34 cellular contexts compared by ENCODE assay signal in genomic region chr7:77248154-77248553, GRCh38. TPM values are rescaled to one million over a fixed set of nuclear protein-coding genes. Genes with fewer than 3 reads are reported as not detected.
"Had no signal": no experiment of that assay in that cellular context is flagged by ENCODE, and none has a peak within 500 bp of the region (broad histone marks: within the 10 kb centered on the region; RNA-seq: fewer than 3 reads in every experiment).

No MANE protein-coding gene starts in this region.

- FAIRE-seq: astrocyte, bronchial epithelial cell had no signal

- H3K9me3 ChIP-seq: adrenal gland, ascending aorta, body of pancreas, breast epithelium had no signal

- H3K36me3 ChIP-seq: adrenal gland, ascending aorta, brain microvascular endothelial cell, breast epithelium, cardiac muscle cell had no signal

- H3K27me3 ChIP-seq: adrenal gland, ascending aorta, body of pancreas, brain microvascular endothelial cell, breast epithelium, cardiac muscle cell had no signal

- H3K4me1 ChIP-seq: breast epithelium had no signal

- ATAC-seq: activated naive CD4-positive, alpha-beta T cell treated with anti-CD3 and anti-CD28 coated beads, Interleukin-2, amount 50 U/mL, for 72 hours; activated naive CD8-positive, alpha-beta T cell treated with anti-CD3 and anti-CD28 coated beads, Interleukin-2, amount 50 U/mL, for 24 hours; activated T-cell treated with anti-CD3 and anti-CD28 coated beads, Interleukin-2, amount 50 U/mL, for 4 hours; activated T-cell treated with anti-CD3 and anti-CD28 coated beads, Interleukin-2, amount 50 U/mL, for 72 hours; activated T-helper 17 cell treated with anti-CD3 and anti-CD28 coated beads, Interleukin-2, amount 50 U/mL, for 72 hours; body of pancreas had no signal

- H3K27ac ChIP-seq: adrenal gland, ascending aorta, body of pancreas, brain microvascular endothelial cell, breast epithelium, cardiac muscle cell had no signal

- DNase-seq: activated effector memory CD4-positive, alpha-beta T cell treated with anti-CD3 and anti-CD28 coated beads, Interleukin-2, amount 50 U/mL, for 16 hours; activated effector memory CD4-positive, alpha-beta T cell treated with Interleukin-2 at 50 U/mL for 16 hours; activated gamma-delta T cell; activated gamma-delta T cell treated with Interleukin-2 at 50 U/mL for 16 hours; activated naive CD4-positive, alpha-beta T cell; activated naive CD4-positive, alpha-beta T cell treated with anti-CD3 and anti-CD28 coated beads for 36 hours; activated naive CD4-positive, alpha-beta T cell treated with anti-CD3 and anti-CD28 coated beads, Interleukin-2, amount 10 ng/mL, durations not matched to agents 7 days and 5 days; activated naive CD4-positive, alpha-beta T cell treated with anti-CD3 and anti-CD28 coated beads, Interleukin-2, amount 50 U/mL, for 16 hours; activated naive CD4-positive, alpha-beta T cell treated with Interleukin-2 at 50 U/mL for 16 hours; activated naive CD8-positive, alpha-beta T cell treated with anti-CD3 and anti-CD28 coated beads for 36 hours; activated naive CD8-positive, alpha-beta T cell treated with anti-CD3 and anti-CD28 coated beads, Interleukin-2, amount 10 ng/mL, durations not matched to agents 7 days and 5 days; activated naive CD8-positive, alpha-beta T cell treated with anti-CD3 and anti-CD28 coated beads, Interleukin-2, amount 50 U/mL, for 24 hours; activated T-cell treated with anti-CD3 and anti-CD28 coated beads, Interleukin-2, amount 50 U/mL, for 24 hours; activated T-cell treated with anti-CD3 and anti-CD28 coated beads, Interleukin-2, amount 50 U/mL, for 4 hours; activated T-cell treated with anti-CD3 and anti-CD28 coated beads, Interleukin-2, amount 50 U/mL, for 48 hours; activated T-cell treated with anti-CD3 and anti-CD28 coated beads, Interleukin-2, amount 50 U/mL, for 72 hours; adrenal gland; amniotic stem cell; amygdala; anterior cingulate cortex; aorta; body of pancreas; brain microvascular endothelial cell; caudate nucleus; central memory CD4-positive, alpha-beta T cell; cerebellar nuclear complex had no signal

- H3K4me3 ChIP-seq: adrenal gland, ascending aorta, body of pancreas, breast epithelium, cardiac muscle cell had no signal

RNA-seq across cellular contexts. Expression of gene FGL2, which starts 48.5 kb away (rescaled TPM):
- total RNA-seq: activated naive CD4-positive, alpha-beta T cell treated with anti-CD3 and anti-CD28 coated beads for 36 hours; astrocyte; chondrocyte had no signal
